In the genomic region with DNA sequence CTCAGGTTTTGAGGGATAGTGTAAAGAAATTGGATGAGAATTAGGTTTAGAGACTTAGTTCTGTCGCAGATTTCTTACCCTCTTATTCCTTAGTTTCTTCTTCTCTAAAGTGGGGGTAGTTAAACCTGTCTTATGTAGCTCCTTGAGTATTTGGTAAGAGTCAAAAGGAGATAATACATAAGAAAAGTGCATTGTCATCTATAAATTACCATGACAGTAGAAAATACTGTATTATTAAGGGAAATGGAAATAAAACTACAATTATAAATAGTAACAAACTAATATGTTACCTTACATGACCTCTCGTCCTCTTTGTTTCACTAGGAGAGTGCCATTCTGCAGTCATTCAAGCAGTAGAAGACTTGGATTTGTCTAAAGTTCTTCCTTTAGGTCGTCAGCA, we compare ENCODE assay signal across 4 cellular contexts.
TF ChIP-seq lines count a peak whose summit lies in the region.

No MANE protein-coding gene starts in this region.

TF ChIP-seq in HepG2, 621 proteins besides CTCF, POLR2A, EP300 and RAD21 (continues in another document):
- TF ChIP-seq, protein P1, sequence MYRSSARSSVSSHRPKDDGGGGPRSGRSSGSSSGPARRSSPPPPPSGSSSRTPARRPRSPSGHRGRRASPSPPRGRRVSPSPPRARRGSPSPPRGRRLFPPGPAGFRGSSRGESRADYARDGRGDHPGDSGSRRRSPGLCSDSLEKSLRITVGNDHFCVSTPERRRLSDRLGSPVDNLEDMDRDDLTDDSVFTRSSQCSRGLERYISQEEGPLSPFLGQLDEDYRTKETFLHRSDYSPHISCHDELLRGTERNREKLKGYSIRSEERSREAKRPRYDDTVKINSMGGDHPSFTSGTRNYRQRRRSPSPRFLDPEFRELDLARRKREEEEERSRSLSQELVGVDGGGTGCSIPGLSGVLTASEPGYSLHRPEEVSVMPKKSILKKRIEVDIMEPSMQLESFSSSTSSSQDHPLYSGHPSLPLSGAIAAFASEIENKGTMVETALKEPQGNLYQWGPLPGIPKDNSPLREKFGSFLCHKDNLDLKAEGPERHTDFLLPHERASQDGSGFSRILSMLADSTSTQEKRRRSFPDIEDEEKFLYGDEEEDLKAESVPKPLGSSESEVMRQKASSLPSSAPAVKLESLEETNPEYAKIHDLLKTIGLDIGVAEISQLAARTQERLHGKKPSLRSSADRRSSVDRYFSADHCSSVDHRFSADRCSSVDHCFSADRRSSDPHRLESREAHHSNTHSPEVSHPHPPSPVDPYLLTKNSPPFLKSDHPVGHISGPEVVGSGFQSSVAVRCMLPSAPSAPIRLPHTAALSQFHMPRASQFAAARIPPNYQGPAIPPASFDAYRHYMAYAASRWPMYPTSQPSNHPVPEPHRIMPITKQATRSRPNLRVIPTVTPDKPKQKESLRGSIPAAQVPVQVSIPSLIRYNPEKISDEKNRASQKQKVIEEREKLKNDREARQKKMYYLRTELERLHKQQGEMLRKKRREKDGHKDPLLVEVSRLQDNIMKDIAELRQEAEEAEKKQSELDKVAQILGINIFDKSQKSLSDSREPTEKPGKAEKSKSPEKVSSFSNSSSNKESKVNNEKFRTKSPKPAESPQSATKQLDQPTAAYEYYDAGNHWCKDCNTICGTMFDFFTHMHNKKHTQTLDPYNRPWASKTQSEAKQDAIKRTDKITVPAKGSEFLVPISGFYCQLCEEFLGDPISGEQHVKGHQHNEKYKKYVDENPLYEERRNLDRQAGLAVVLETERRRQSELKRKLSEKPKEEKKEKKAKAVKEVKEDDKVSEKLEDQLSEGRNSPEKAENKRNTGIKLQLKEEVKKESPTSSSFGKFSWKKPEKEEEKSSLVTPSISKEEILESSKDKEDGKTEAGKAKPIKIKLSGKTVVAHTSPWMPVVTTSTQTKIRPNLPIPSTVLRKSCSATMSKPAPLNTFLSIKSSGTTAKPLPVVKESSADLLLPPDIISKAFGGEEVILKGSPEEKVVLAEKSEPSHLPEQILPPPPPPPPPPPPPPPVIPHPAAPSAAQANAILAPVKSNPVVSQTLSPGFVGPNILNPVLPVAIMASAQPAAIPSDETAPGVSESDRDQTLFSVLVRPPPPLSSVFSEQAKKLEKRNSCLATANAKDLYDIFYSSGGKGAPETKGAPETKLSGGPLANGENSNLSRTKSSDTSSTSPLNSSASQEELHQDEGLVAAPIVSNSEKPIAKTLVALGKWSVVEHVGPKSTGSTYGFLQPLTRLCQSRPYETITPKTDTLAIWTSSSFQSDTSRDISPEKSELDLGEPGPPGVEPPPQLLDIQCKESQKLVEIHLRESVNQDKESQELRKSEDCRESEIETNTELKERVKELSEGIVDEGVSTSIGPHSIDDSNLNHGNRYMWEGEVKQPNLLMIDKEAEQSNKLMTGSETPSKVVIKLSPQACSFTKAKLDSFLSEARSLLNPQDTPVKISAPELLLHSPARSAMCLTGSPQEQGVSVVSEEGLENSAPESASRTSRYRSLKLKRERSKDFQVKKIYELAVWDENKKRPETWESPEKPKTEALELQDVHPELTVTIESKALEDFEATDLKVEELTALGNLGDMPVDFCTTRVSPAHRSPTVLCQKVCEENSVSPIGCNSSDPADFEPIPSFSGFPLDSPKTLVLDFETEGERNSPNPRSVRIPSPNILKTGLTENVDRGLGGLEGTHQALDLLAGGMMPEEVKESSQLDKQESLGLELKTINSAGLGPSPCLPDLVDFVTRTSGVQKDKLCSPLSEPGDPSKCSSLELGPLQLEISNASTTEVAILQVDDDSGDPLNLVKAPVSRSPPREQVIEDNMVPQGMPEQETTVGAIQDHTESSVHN (CRISPR knock-in tag; IDR thresholded peaks at IDR 0.05): no peak

TF ChIP-seq in A549, 52 proteins besides CTCF, POLR2A, EP300 and RAD21:
- peak; percentile 79 for TF ChIP-seq MAFK (IDR thresholded peaks at IDR 0.05; ENCODE audit: partially characterized antibody)
- no peak for TF ChIP-seq SREBF2 (IDR thresholded peaks at IDR 0.05)

TF ChIP-seq in IMR-90, 13 proteins besides CTCF, POLR2A, EP300 and RAD21:
- TF ChIP-seq NFE2L2 (IDR thresholded peaks at IDR 0.05; ENCODE audit: low read depth, low read length) (0 out of 2 replicates have a peak, but pooled peaks have one; percentile 31), RFX5 (IDR thresholded peaks at IDR 0.05; ENCODE audit: low read depth, low read length) (no peak), MAZ (IDR thresholded peaks at IDR 0.05; ENCODE audit: borderline replicate concordance, low read depth, low read length) (no peak), RCOR1 (IDR thresholded peaks at IDR 0.05; ENCODE audit: insufficient replicate concordance, low read length) (no peak), CHD1 (IDR thresholded peaks at IDR 0.05; ENCODE audit: low read depth, low read length) (no peak), FOS (IDR thresholded peaks at IDR 0.05; ENCODE audit: low read depth, low read length) (no peak), MXI1 (IDR thresholded peaks at IDR 0.05; ENCODE audit: borderline replicate concordance, low read depth, low read length) (no peak), CEBPB (IDR thresholded peaks at IDR 0.05; ENCODE audit: low read depth, low read length) (no peak), BHLHE40 (IDR thresholded peaks at IDR 0.05; ENCODE audit: low read depth, low read length) (no peak), MAFK (IDR thresholded peaks at IDR 0.05; ENCODE audit: low read depth, low read length) (peak; percentile 42; the same call in 1 of the 2 replicates), SMC3 (IDR thresholded peaks at IDR 0.05; ENCODE audit: low read depth, low read length) (no peak)
- TF ChIP-seq, protein P2, sequence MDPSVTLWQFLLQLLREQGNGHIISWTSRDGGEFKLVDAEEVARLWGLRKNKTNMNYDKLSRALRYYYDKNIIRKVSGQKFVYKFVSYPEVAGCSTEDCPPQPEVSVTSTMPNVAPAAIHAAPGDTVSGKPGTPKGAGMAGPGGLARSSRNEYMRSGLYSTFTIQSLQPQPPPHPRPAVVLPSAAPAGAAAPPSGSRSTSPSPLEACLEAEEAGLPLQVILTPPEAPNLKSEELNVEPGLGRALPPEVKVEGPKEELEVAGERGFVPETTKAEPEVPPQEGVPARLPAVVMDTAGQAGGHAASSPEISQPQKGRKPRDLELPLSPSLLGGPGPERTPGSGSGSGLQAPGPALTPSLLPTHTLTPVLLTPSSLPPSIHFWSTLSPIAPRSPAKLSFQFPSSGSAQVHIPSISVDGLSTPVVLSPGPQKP (IDR thresholded peaks at IDR 0.05; ENCODE audit: borderline replicate concordance, low read depth, low read length): no peak
- TF ChIP-seq, protein P3, sequence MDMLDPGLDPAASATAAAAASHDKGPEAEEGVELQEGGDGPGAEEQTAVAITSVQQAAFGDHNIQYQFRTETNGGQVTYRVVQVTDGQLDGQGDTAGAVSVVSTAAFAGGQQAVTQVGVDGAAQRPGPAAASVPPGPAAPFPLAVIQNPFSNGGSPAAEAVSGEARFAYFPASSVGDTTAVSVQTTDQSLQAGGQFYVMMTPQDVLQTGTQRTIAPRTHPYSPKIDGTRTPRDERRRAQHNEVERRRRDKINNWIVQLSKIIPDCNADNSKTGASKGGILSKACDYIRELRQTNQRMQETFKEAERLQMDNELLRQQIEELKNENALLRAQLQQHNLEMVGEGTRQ (IDR thresholded peaks at IDR 0.05; ENCODE audit: low read depth, low read length): no peak

TF ChIP-seq in K562, 482 proteins besides CTCF, POLR2A, EP300 and RAD21:
- TF ChIP-seq PTBP1 (IDR thresholded peaks at IDR 0.05; ENCODE audit: low read depth, low read length) (no peak), POLR3A (IDR thresholded peaks at IDR 0.05; ENCODE audit: borderline replicate concordance, extremely low read depth, insufficient read depth, insufficient read length) (no peak), MAFG (tag; conservative IDR thresholded peaks at IDR 0.05) (peak; percentile 50; the same call in 1 of the 2 replicates), ZNF76 (CRISPR knock-in tag; IDR thresholded peaks at IDR 0.05; ENCODE audit: borderline replicate concordance) (no peak), SAP30 (IDR thresholded peaks at IDR 0.05; ENCODE audit: borderline replicate concordance, insufficient read depth, low read depth, low read length, poor library complexity, severe bottlenecking) (no peak), RUNX1 (IDR thresholded peaks at IDR 0.05; ENCODE audit: low read depth) (no peak), ZNF316 (IDR thresholded peaks at IDR 0.05) (peak; percentile 74), NRF1 (conservative IDR thresholded peaks at IDR 0.05 in 1 of 2, IDR thresholded peaks at IDR 0.05 in 1 of 2) (no peak), RFX5 (IDR thresholded peaks at IDR 0.05; ENCODE audit: low read depth, low read length) (no peak)
- TF ChIP-seq, protein P4, sequence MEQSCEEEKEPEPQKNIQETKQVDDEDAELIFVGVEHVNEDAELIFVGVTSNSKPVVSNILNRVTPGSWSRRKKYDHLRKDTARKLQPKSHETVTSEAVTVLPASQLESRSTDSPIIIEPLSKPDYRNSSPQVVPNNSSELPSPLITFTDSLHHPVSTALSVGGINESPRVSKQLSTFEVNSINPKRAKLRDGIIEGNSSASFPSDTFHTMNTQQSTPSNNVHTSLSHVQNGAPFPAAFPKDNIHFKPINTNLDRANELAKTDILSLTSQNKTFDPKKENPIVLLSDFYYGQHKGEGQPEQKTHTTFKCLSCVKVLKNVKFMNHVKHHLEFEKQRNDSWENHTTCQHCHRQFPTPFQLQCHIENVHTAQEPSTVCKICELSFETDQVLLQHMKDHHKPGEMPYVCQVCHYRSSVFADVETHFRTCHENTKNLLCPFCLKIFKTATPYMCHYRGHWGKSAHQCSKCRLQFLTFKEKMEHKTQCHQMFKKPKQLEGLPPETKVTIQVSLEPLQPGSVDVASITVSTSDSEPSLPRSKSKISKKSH (CRISPR knock-in tag; IDR thresholded peaks at IDR 0.05): no peak
- TF ChIP-seq, protein P5, sequence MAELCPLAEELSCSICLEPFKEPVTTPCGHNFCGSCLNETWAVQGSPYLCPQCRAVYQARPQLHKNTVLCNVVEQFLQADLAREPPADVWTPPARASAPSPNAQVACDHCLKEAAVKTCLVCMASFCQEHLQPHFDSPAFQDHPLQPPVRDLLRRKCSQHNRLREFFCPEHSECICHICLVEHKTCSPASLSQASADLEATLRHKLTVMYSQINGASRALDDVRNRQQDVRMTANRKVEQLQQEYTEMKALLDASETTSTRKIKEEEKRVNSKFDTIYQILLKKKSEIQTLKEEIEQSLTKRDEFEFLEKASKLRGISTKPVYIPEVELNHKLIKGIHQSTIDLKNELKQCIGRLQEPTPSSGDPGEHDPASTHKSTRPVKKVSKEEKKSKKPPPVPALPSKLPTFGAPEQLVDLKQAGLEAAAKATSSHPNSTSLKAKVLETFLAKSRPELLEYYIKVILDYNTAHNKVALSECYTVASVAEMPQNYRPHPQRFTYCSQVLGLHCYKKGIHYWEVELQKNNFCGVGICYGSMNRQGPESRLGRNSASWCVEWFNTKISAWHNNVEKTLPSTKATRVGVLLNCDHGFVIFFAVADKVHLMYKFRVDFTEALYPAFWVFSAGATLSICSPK (IDR thresholded peaks at IDR 0.05; ENCODE audit: borderline replicate concordance): no peak
- TF ChIP-seq, protein P1 (IDR thresholded peaks at IDR 0.05; ENCODE audit: borderline replicate concordance in 1 of 2, low read depth in 1 of 2): no peak
